21 cellular contexts compared by ENCODE assay signal in the genomic region with DNA sequence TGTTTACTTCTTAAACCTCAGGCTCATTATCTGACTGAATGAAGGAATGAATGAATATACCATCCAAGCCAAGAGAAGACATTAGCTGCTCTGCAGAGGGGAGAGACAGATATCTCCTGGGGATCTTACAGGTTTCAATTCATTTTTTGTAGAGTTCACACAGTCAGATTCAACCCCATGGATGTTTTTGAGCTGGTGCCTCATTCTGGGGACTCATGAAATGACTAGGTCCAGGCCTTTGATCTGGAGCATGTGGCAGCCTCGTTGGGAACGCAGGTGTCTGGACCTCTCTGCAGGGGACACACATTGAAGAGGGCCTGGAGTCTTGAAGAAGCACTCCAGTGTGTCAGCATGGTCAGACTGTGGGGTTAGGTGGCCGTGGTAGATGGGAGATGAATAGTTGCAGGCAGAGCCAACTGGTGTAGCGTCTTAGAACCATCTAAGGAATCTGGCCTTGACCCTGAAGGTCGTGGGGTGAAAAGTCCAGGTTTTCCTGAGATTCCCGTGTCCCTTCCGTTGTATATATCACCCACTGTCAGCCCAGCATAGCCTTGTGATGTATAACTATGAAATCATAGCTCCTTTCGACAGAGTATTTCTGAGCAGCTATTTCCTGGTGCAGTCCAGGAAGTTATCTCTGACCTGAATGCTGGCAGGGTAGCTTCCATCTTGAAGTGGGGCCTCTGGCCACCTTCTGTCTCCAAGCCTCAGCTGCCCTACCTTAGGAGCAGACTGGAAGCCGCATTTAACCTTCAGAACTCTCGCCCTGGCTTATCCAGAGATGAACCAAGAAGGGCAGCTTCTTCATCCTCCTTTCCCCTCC. TPM values are rescaled to one million over a fixed set of nuclear protein-coding genes. Genes with fewer than 3 reads are reported as not detected.
DNase-seq lines count a peak whose midpoint lies in the region; FAIRE-seq and TF ChIP-seq lines count a peak whose summit lies in the region.
"Had no signal": no experiment of that assay in that cellular context is flagged by ENCODE, and none has a peak within 500 bp of the region (broad histone marks: within the 10 kb centered on the region; RNA-seq: fewer than 3 reads in every experiment).

No MANE protein-coding gene starts in this region.

- H3K4me3 Mint-ChIP-seq in osteocyte (ENCODE audit: unreplicated experiment) = no peak overlapping the region
- no peak overlapping the region for H3K4me3 Mint-ChIP-seq in T-helper 2 cell treated with Interferon-gamma antibody and Interleukin-4, amounts not matched to agents 5 μg/mL and 100 μg/mL, for 36 hours
- H3K4me3 Mint-ChIP-seq: dendritic cell treated with granulocyte-macrophage colony-stimulating factor and Interleukin-4, amounts not matched to agents 40 ng/mL and 50 ng/mL, for 4 days had no signal

- peak; percentile 18 for DNase-seq in DMS153 (lab: John Stamatoyannopoulos, UW)
- no peak for DNase-seq in DMS153 treated with DMSO at 0.1 percent for 48 hours (lab: John Stamatoyannopoulos, UW; ENCODE audit: unreplicated experiment)
- no peak for DNase-seq in GM12892 (ENCODE audit: insufficient read length)
- DNase-seq in SW480 (ENCODE audit: low spot score) = peak; percentile 39
- peak; percentile 46 for DNase-seq in osteocyte (ENCODE audit: extremely low spot score, unreplicated experiment)
- no peak for DNase-seq in T-helper 2 cell treated with Interferon-gamma antibody and Interleukin-4, amounts not matched to agents 5 μg/mL and 100 μg/mL, for 36 hours (ENCODE audit: low spot score)
- no peak for DNase-seq in ureter (ENCODE audit: low spot score)
- no peak for DNase-seq in NCI-H748 (lab: John Stamatoyannopoulos, UW; ENCODE audit: unreplicated experiment)
- DNase-seq: activated T-cell treated with anti-CD3 and anti-CD28 coated beads, Interleukin-2, amount 50 U/mL, for 1 hour; BE2C; brain microvascular endothelial cell; gastrocnemius medialis; GDM1; GOT3; NCI-H1417 treated with DMSO at 0.1 percent for 48 hours; NCI-H2171 treated with DMSO at 0.1 percent for 48 hours; nucleus accumbens; stimulated activated CD4-positive, alpha-beta T cell treated with anti-CD3 and anti-CD28 coated beads, Interleukin-1b, Interleukin-23, amount 100 ng/mL, for 48 hours had no signal

- H3K4me1 Mint-ChIP-seq in osteocyte (ENCODE audit: unreplicated experiment) = peaks cover 6% of the 10 kb centered on the region
- peaks cover 17% of the 10 kb centered on the region for H3K4me1 Mint-ChIP-seq in T-helper 2 cell treated with Interferon-gamma antibody and Interleukin-4, amounts not matched to agents 5 μg/mL and 100 μg/mL, for 36 hours (ENCODE audit: low read depth)

- no peaks in the 10 kb centered on the region for H3K9me3 Mint-ChIP-seq in osteocyte (ENCODE audit: unreplicated experiment)
- no peaks in the 10 kb centered on the region for H3K9me3 Mint-ChIP-seq in T-helper 2 cell treated with Interferon-gamma antibody and Interleukin-4, amounts not matched to agents 5 μg/mL and 100 μg/mL, for 36 hours
- H3K9me3 Mint-ChIP-seq: dendritic cell treated with granulocyte-macrophage colony-stimulating factor and Interleukin-4, amounts not matched to agents 40 ng/mL and 50 ng/mL, for 4 days had no signal

- TF ChIP-seq POLR2A in GM12892 (IDR thresholded peaks at IDR 0.05; ENCODE audit: low read depth, low read length) = no peak

- no peak overlapping the region for H3K27ac Mint-ChIP-seq in osteocyte (ENCODE audit: unreplicated experiment)
- H3K27ac Mint-ChIP-seq in T-helper 2 cell treated with Interferon-gamma antibody and Interleukin-4, amounts not matched to agents 5 μg/mL and 100 μg/mL, for 36 hours = no peak overlapping the region
- H3K27ac Mint-ChIP-seq: dendritic cell treated with granulocyte-macrophage colony-stimulating factor and Interleukin-4, amounts not matched to agents 40 ng/mL and 50 ng/mL, for 4 days had no signal

- no peaks in the 10 kb centered on the region for H3K36me3 Mint-ChIP-seq in osteocyte (ENCODE audit: unreplicated experiment)
- no peaks in the 10 kb centered on the region for H3K36me3 Mint-ChIP-seq in T-helper 2 cell treated with Interferon-gamma antibody and Interleukin-4, amounts not matched to agents 5 μg/mL and 100 μg/mL, for 36 hours (ENCODE audit: low read depth)

- no peak for TF ChIP-seq CTCF in osteocyte (IDR thresholded peaks at IDR 0.05)

- peak; percentile 30 for FAIRE-seq in GM12892 (lab: Jason Lieb, UNC)
- FAIRE-seq: TTC549 had no signal

- no peaks in the 10 kb centered on the region for H3K27me3 Mint-ChIP-seq in osteocyte (ENCODE audit: unreplicated experiment)
- peaks cover 3% of the 10 kb centered on the region for H3K27me3 Mint-ChIP-seq in T-helper 2 cell treated with Interferon-gamma antibody and Interleukin-4, amounts not matched to agents 5 μg/mL and 100 μg/mL, for 36 hours (ENCODE audit: low read depth)

RNA-seq across cellular contexts. Expression of a gene that starts 22.3 kb away (rescaled TPM):
- 0.23 TPM for polyA plus RNA-seq in GM12892 (2012; ENCODE audit: missing spikeins)
- total RNA-seq in osteocyte = not detected in 2 replicates
- total RNA-seq in ureter = 51.2 TPM
- total RNA-seq: mononuclear cell had no signal

Comparison
In these comparisons a context has a peak if more than half of its experiments do, and no peak if none do; other contexts are left out.
1. DNase-seq: peak in DMS153 (single experiment), SW480 (single experiment) and osteocyte (single experiment); none in DMS153 treated with DMSO at 0.1 percent for 48 hours (single experiment), GM12892 (single experiment), T-helper 2 cell treated with Interferon-gamma antibody and Interleukin-4, amounts not matched to agents 5 μg/mL and 100 μg/mL, for 36 hours (single experiment), ureter (single experiment) and NCI-H748 (single experiment).
2. RNA of a gene that starts 22.3 kb away (total RNA-seq): 51.2 TPM in ureter (single experiment); not detected in osteocyte; every median in the first group is over 10 times any median in the second.